ENCODE assay signal across 21 cellular contexts in genomic region chr16:55824473-55824872, GRCh38. TPM values are rescaled to one million over a fixed set of nuclear protein-coding genes. Genes with fewer than 3 reads are reported as not detected.
DNase-seq lines count a peak whose midpoint lies in the region; ATAC-seq and TF ChIP-seq lines count a peak whose summit lies in the region.
"Had no signal": no experiment of that assay in that cellular context is flagged by ENCODE, and none has a peak within 500 bp of the region (broad histone marks: within the 10 kb centered on the region; RNA-seq: fewer than 3 reads in every experiment).

No MANE protein-coding gene starts in this region.

- no peaks in the 10 kb centered on the region for H3K36me3 Mint-ChIP-seq in osteocyte (ENCODE audit: unreplicated experiment)
- H3K36me3 Mint-ChIP-seq: CD8-positive, alpha-beta memory T cell had no signal

- in situ Hi-C loops in GM13976 (cut with MboI; ENCODE audit: low sequenced_read_pairs, unreplicated experiment) = loop anchor here (10.0 kb wide), 1 partner anchor 60 kb away; no protein-coding TSS in a partner anchor

- H3K4me1 Mint-ChIP-seq in osteocyte (ENCODE audit: unreplicated experiment) = no peaks in the 10 kb centered on the region
- H3K4me1 Mint-ChIP-seq: CD8-positive, alpha-beta memory T cell had no signal

- H3K27me3 Mint-ChIP-seq in osteocyte (ENCODE audit: unreplicated experiment) = no peaks in the 10 kb centered on the region

- no peak overlapping the region for H3K4me3 Mint-ChIP-seq in osteocyte (ENCODE audit: unreplicated experiment)
- H3K4me3 Mint-ChIP-seq: CD4-positive, alpha-beta T cell; CD8-positive, alpha-beta memory T cell had no signal

- no peak for ATAC-seq in HG03469 (IDR thresholded peaks at IDR 0.05; ENCODE audit: unreplicated experiment)
- ATAC-seq: GM12878 had no signal

- H3K9me3 Mint-ChIP-seq in osteocyte (ENCODE audit: unreplicated experiment) = no peaks in the 10 kb centered on the region
- H3K9me3 Mint-ChIP-seq: CD4-positive, alpha-beta T cell; CD8-positive, alpha-beta memory T cell had no signal

- TF ChIP-seq CTCF in osteocyte (IDR thresholded peaks at IDR 0.05) = no peak
- TF ChIP-seq CTCF in GM13976 (IDR thresholded peaks at IDR 0.05; ENCODE audit: borderline replicate concordance, control extremely low read depth, extremely low read depth, insufficient read depth, missing control alignments) = no peak

- no peak overlapping the region for H3K27ac Mint-ChIP-seq in osteocyte (ENCODE audit: unreplicated experiment)
- H3K27ac Mint-ChIP-seq: CD4-positive, alpha-beta T cell; CD8-positive, alpha-beta memory T cell had no signal

- DNase-seq in CD1c-positive myeloid dendritic cell (ENCODE audit: extremely low spot score) = peak; percentile 56
- peak; percentile 17 for DNase-seq in MV-4-11 (lab: John Stamatoyannopoulos, UW)
- DNase-seq in kidney tubule cell (ENCODE audit: low spot score) = peak; percentile 12
- DNase-seq in osteocyte (ENCODE audit: extremely low spot score, unreplicated experiment) = peak; percentile 38
- no peak for DNase-seq in GM13976 (ENCODE audit: low spot score)
- no peak for DNase-seq in kidney glomerular epithelial cell (lab: John Stamatoyannopoulos, UW)
- DNase-seq: C1 segment of cervical spinal cord; CD4-positive, alpha-beta T cell; CD8-positive, alpha-beta memory T cell; DMS 273 treated with DMSO at 0.1 percent for 48 hours; DMS79; EL; GDM1; GM23248; H7; HCEC 1CT had no signal

RNA-seq across cellular contexts. Expression of gene CES1, which starts 8.4 kb away (rescaled TPM):
- total RNA-seq in osteocyte = not detected in 2 replicates
- total RNA-seq: A172, GM23248, H7 had no signal

RNA-seq across cellular contexts. Expression of gene CES5A, which starts 50.7 kb away (rescaled TPM):
- not detected in 2 replicates for total RNA-seq in osteocyte
- total RNA-seq: A172; A673; CD4-positive, alpha-beta T cell; CD8-positive, alpha-beta memory T cell; GM12878; GM23248; H1; H7 had no signal

Comparison
In these comparisons a context has a peak if more than half of its experiments do, and no peak if none do; other contexts are left out.
1. DNase-seq: peak in CD1c-positive myeloid dendritic cell (single experiment), MV-4-11 (single experiment), kidney tubule cell (single experiment) and osteocyte (single experiment); none in GM13976 (single experiment) and kidney glomerular epithelial cell (single experiment).